Comparison of ENCODE assay signal across 9 cellular contexts in genomic region chr1:226657788-226658537, GRCh38.
DNase-seq lines count a peak whose midpoint lies in the region; ATAC-seq and TF ChIP-seq lines count a peak whose summit lies in the region.
"Had no signal": no experiment of that assay in that cellular context is flagged by ENCODE, and none has a peak within 500 bp of the region (broad histone marks: within the 10 kb centered on the region; RNA-seq: fewer than 3 reads in every experiment).

No MANE protein-coding gene starts in this region.

- CTCF ChIA-PET in activated naive CD4-positive, alpha-beta T cell treated with anti-CD3 and anti-CD28 coated beads for 36 hours (lab: Charles Lee), result interaction anchor here (0.7 to 2.6 kb wide), 5 partner anchors 8 to 24 kb away, joined by 3 to 13 read pairs (median 3); no protein-coding TSS in a partner anchor

- DNase-seq in activated naive CD4-positive, alpha-beta T cell treated with anti-CD3 and anti-CD28 coated beads for 36 hours, result no peak
- no peak for DNase-seq in activated naive CD4-positive, alpha-beta T cell treated with anti-CD3 and anti-CD28 coated beads, Interleukin-2, amount 50 U/mL, for 16 hours
- peak; percentile 58 to 76 for DNase-seq in hippocampal formation (lab: John Stamatoyannopoulos, UW)
- peak in 1 of 2 donors; percentile 78 for DNase-seq in suprapubic skin (ENCODE audit: low spot score in 2 of 2)
- DNase-seq in smooth muscle cell (lab: John Stamatoyannopoulos, UW; ENCODE audit: unreplicated experiment), result no peak
- DNase-seq in activated CD4-positive, alpha-beta T cell treated with anti-CD3 and anti-CD28 coated beads, Interleukin-2, amount 50 U/mL, for 1 hour, result no peak
- no peak for DNase-seq in upper lobe of right lung
- DNase-seq: IMR-90 had no signal

- TF ChIP-seq CTCF in SU-DHL-6 (IDR thresholded peaks at IDR 0.05; ENCODE audit: insufficient read depth, low read length, poor library complexity, severe bottlenecking) (no peak), suprapubic skin (IDR thresholded peaks at IDR 0.05) (no peak), smooth muscle cell (IDR thresholded peaks at IDR 0.05; ENCODE audit: borderline replicate concordance, insufficient read depth, poor library complexity, severe bottlenecking) (no peak), upper lobe of right lung (IDR thresholded peaks at IDR 0.05) (no peak)

- H3K4me3 ChIP-seq in SU-DHL-6 (ENCODE audit: insufficient read depth, low read length, poor library complexity, severe bottlenecking), result no peak overlapping the region
- no peak overlapping the region for H3K4me3 ChIP-seq in suprapubic skin
- H3K4me3 ChIP-seq in smooth muscle cell, result no peak overlapping the region
- H3K4me3 ChIP-seq in upper lobe of right lung, result no peak overlapping the region

- H4K20me1 ChIP-seq in SU-DHL-6 (ENCODE audit: low read depth, low read length) (no peaks in the 10 kb centered on the region), smooth muscle cell (ENCODE audit: low read depth) (no peaks in the 10 kb centered on the region)

- H3K4me3 Mint-ChIP-seq in activated naive CD4-positive, alpha-beta T cell treated with anti-CD3 and anti-CD28 coated beads for 36 hours, result no peak overlapping the region

- H3K27me3 ChIP-seq in SU-DHL-6 (ENCODE audit: low read length) (no peaks in the 10 kb centered on the region), suprapubic skin (no peaks in the 10 kb centered on the region), smooth muscle cell (ENCODE audit: low read depth) (no peaks in the 10 kb centered on the region), upper lobe of right lung (no peaks in the 10 kb centered on the region)

- no peak overlapping the region for H3K9ac ChIP-seq in SU-DHL-6 (ENCODE audit: low read length)
- no peak overlapping the region for H3K9ac ChIP-seq in smooth muscle cell (ENCODE audit: low read depth)

- TF ChIP-seq POLR2A in suprapubic skin (IDR thresholded peaks at IDR 0.05), result no peak

- WGBS in suprapubic skin, result 42% methylated on average over 11 of the region's 11 CpGs
- WGBS in smooth muscle cell (ENCODE audit: low lambda C conversion rate), result 86% methylated on average over 11 of the region's 11 CpGs

- no peaks in the 10 kb centered on the region for H3K27me3 Mint-ChIP-seq in activated naive CD4-positive, alpha-beta T cell treated with anti-CD3 and anti-CD28 coated beads for 36 hours (ENCODE audit: low read depth)

- H3F3A ChIP-seq in SU-DHL-6 (ENCODE audit: insufficient read depth), result peaks cover 39% of the 10 kb centered on the region
- peaks cover 17% of the 10 kb centered on the region for H3F3A ChIP-seq in smooth muscle cell (ENCODE audit: low read depth)

- H3K9me2 ChIP-seq in SU-DHL-6 (replicated peaks; ENCODE audit: insufficient read depth, low read length), result no peaks in the 10 kb centered on the region

- H3K4me1 ChIP-seq in suprapubic skin (peaks cover 93% of the 10 kb centered on the region), smooth muscle cell (ENCODE audit: low read depth) (peaks cover 55% of the 10 kb centered on the region), upper lobe of right lung (peaks cover 93% of the 10 kb centered on the region)

- H3K36me3 ChIP-seq in SU-DHL-6 (ENCODE audit: low read length) (no peaks in the 10 kb centered on the region), suprapubic skin (no peaks in the 10 kb centered on the region), smooth muscle cell (ENCODE audit: low read depth) (no peaks in the 10 kb centered on the region), upper lobe of right lung (no peaks in the 10 kb centered on the region)

- ATAC-seq in upper lobe of right lung, result no peak

- no peaks in the 10 kb centered on the region for H3K9me3 Mint-ChIP-seq in activated naive CD4-positive, alpha-beta T cell treated with anti-CD3 and anti-CD28 coated beads for 36 hours

- H3K4me1 Mint-ChIP-seq in activated naive CD4-positive, alpha-beta T cell treated with anti-CD3 and anti-CD28 coated beads for 36 hours (ENCODE audit: low read depth), result peaks cover 76% of the 10 kb centered on the region

- H3K9me3 ChIP-seq in SU-DHL-6 (ENCODE audit: insufficient read depth, low read length), result no peaks in the 10 kb centered on the region
- H3K9me3 ChIP-seq in suprapubic skin, result no peaks in the 10 kb centered on the region
- H3K9me3 ChIP-seq in smooth muscle cell (replicated peaks; ENCODE audit: low read depth), result no peaks in the 10 kb centered on the region
- H3K9me3 ChIP-seq in upper lobe of right lung, result no peaks in the 10 kb centered on the region

- intact Hi-C loops in activated naive CD4-positive, alpha-beta T cell treated with anti-CD3 and anti-CD28 coated beads for 36 hours (cut with micrococcal nuclease), result no loop called here
- intact Hi-C loops in upper lobe of right lung (cut with DNase I), result no loop called here

- peaks cover 19% of the 10 kb centered on the region for H3K79me2 ChIP-seq in SU-DHL-6 (ENCODE audit: insufficient read depth, low read length)
- H3K79me2 ChIP-seq in smooth muscle cell (ENCODE audit: low read depth), result peaks cover 8% of the 10 kb centered on the region

- no peak overlapping the region for H3K4me2 ChIP-seq in SU-DHL-6 (ENCODE audit: low read depth, low read length, poor library complexity, severe bottlenecking)
- H3K4me2 ChIP-seq in smooth muscle cell, result no peak overlapping the region

- TF ChIP-seq EP300 in suprapubic skin (IDR thresholded peaks at IDR 0.05), result no peak

- H3K27ac ChIP-seq in SU-DHL-6 (ENCODE audit: low read depth, low read length), result peak overlapping the region; percentile 92; the same call in 1 of the 2 replicates
- peak overlapping the region; percentile 88 for H3K27ac ChIP-seq in suprapubic skin
- H3K27ac ChIP-seq in smooth muscle cell (ENCODE audit: low read depth), result no peak overlapping the region
- no peak overlapping the region for H3K27ac ChIP-seq in upper lobe of right lung

- H3K27ac Mint-ChIP-seq in activated naive CD4-positive, alpha-beta T cell treated with anti-CD3 and anti-CD28 coated beads for 36 hours, result peak overlapping the region; percentile 70

- H3K36me3 Mint-ChIP-seq in activated naive CD4-positive, alpha-beta T cell treated with anti-CD3 and anti-CD28 coated beads for 36 hours (ENCODE audit: low read depth), result peaks cover 5% of the 10 kb centered on the region

- no peak overlapping the region for H2AFZ ChIP-seq in SU-DHL-6 (ENCODE audit: low read depth, low read length, severe bottlenecking)
- no peak overlapping the region for H2AFZ ChIP-seq in smooth muscle cell (ENCODE audit: low read depth)

Comparison
In these comparisons a context has a peak if more than half of its experiments do, and no peak if none do; other contexts are left out.
1. DNase-seq: peak in hippocampal formation (2 of 2); none in activated naive CD4-positive, alpha-beta T cell treated with anti-CD3 and anti-CD28 coated beads for 36 hours (single experiment), activated naive CD4-positive, alpha-beta T cell treated with anti-CD3 and anti-CD28 coated beads, Interleukin-2, amount 50 U/mL, for 16 hours (single experiment), smooth muscle cell (single experiment), activated CD4-positive, alpha-beta T cell treated with anti-CD3 and anti-CD28 coated beads, Interleukin-2, amount 50 U/mL, for 1 hour (single experiment) and upper lobe of right lung (single experiment).
2. H3K27ac ChIP-seq: peak in SU-DHL-6 (single experiment) and suprapubic skin (single experiment); none in smooth muscle cell (single experiment) and upper lobe of right lung (single experiment).